In the genomic region with DNA sequence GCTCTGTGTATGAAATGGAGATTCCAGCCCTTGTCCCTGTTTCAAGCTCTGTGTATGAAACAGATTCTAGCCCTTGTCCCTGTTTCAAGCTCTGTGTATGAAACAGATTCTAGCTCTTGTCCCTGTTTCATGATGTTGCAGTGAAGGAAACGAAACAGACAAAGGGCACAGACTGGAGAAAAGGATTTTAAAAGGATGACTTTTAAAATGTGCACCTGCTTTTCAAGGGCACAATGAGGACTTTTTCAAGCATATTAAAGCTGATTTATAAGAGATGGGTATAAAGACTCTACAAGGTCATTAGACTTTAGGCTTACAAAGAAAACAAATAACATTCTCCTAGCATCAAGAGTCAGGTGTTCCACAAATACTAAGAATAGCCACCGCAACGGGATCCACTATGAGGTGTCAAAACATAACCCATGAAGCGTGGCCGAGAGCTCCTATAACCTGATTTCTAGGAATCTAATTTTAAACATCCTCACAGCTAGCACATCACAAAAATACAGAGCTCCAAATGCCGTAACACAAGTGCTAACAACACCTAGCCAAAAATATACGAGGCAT, we compare ENCODE assay signal across 14 cellular contexts. TPM values are rescaled to one million over a fixed set of nuclear protein-coding genes. Genes with fewer than 3 reads are reported as not detected.
DNase-seq lines count a peak whose midpoint lies in the region; ATAC-seq and TF ChIP-seq lines count a peak whose summit lies in the region.
"Had no signal": no experiment of that assay in that cellular context is flagged by ENCODE, and none has a peak within 500 bp of the region (broad histone marks: within the 10 kb centered on the region; RNA-seq: fewer than 3 reads in every experiment).

No MANE protein-coding gene starts in this region.

- H3K4me1 Mint-ChIP-seq in stimulated activated effector memory CD8-positive, alpha-beta T cell treated with anti-CD3 and anti-CD28 coated beads, Interleukin-12 subunit alpha, Interleukin-12 subunit beta, amount 100 ng/mL, for 72 hours: peaks cover 12% of the 10 kb centered on the region
- H3K4me1 Mint-ChIP-seq: activated CD4-positive, alpha-beta T cell treated with anti-CD3 and anti-CD28 coated beads, Interleukin-2, amount 10 ng/mL, durations not matched to agents 24 days and 14 days; activated naive CD4-positive, alpha-beta T cell treated with anti-CD3 and anti-CD28 coated beads, Interleukin-2, amount 10 ng/mL, durations not matched to agents 7 days and 5 days had no signal

- H3K36me3 ChIP-seq in MM.1S (replicated peaks; ENCODE audit: insufficient read depth, low read length): no peaks in the 10 kb centered on the region
- H3K36me3 ChIP-seq in stomach: no peaks in the 10 kb centered on the region

- H3K9me3 ChIP-seq in MM.1S (replicated peaks; ENCODE audit: insufficient read depth, low read length): no peaks in the 10 kb centered on the region
- no peaks in the 10 kb centered on the region for H3K9me3 ChIP-seq in stomach

- ATAC-seq in GM21619 (IDR thresholded peaks at IDR 0.05; ENCODE audit: unreplicated experiment) (no peak), GM21515 (IDR thresholded peaks at IDR 0.05; ENCODE audit: unreplicated experiment) (no peak)
- no peak for ATAC-seq in stimulated activated effector memory CD8-positive, alpha-beta T cell treated with anti-CD3 and anti-CD28 coated beads, Interleukin-12 subunit alpha, Interleukin-12 subunit beta, amount 100 ng/mL, for 72 hours

- H3K4me1 ChIP-seq in MM.1S (ENCODE audit: low read length) (peaks cover 24% of the 10 kb centered on the region), stomach (peaks cover 19 to 57% (median 37%) of the 10 kb centered on the region in 4 donors)

- no peak for TF ChIP-seq CTCF in MM.1S (IDR thresholded peaks at IDR 0.05; ENCODE audit: low read length)
- no peak for TF ChIP-seq CTCF in stomach (IDR thresholded peaks at IDR 0.05)

- H3K27ac ChIP-seq in MM.1S (ENCODE audit: low read length) (peak overlapping the region; percentile 95), stomach (peak overlapping the region in 4 of 5 donors; percentile 38 to 82 (median 57))

- intact Hi-C loops in stomach (cut with DNase I; ENCODE audit: low total_unique reads): no loop called here

- H3K79me2 ChIP-seq in MM.1S (ENCODE audit: low read length): no peaks in the 10 kb centered on the region

- 73 to 81% (median 77%) methylated on average over 7 of the region's 7 CpGs for WGBS in stomach, 5 donors

- H3K27ac Mint-ChIP-seq in stimulated activated effector memory CD8-positive, alpha-beta T cell treated with anti-CD3 and anti-CD28 coated beads, Interleukin-12 subunit alpha, Interleukin-12 subunit beta, amount 100 ng/mL, for 72 hours: no peak overlapping the region
- H3K27ac Mint-ChIP-seq: activated CD4-positive, alpha-beta T cell treated with anti-CD3 and anti-CD28 coated beads, Interleukin-2, amount 10 ng/mL, durations not matched to agents 24 days and 14 days; activated naive CD4-positive, alpha-beta T cell treated with anti-CD3 and anti-CD28 coated beads, Interleukin-2, amount 10 ng/mL, durations not matched to agents 7 days and 5 days; CD8-positive, alpha-beta memory T cell had no signal

- no peaks in the 10 kb centered on the region for H4K20me1 ChIP-seq in MM.1S (ENCODE audit: insufficient read depth, low read length)

- no peaks in the 10 kb centered on the region for H3K9me2 ChIP-seq in MM.1S (replicated peaks; ENCODE audit: insufficient read depth, low read length)

- no peaks in the 10 kb centered on the region for H3K36me3 Mint-ChIP-seq in stimulated activated effector memory CD8-positive, alpha-beta T cell treated with anti-CD3 and anti-CD28 coated beads, Interleukin-12 subunit alpha, Interleukin-12 subunit beta, amount 100 ng/mL, for 72 hours
- H3K36me3 Mint-ChIP-seq: activated naive CD4-positive, alpha-beta T cell treated with anti-CD3 and anti-CD28 coated beads, Interleukin-2, amount 10 ng/mL, durations not matched to agents 7 days and 5 days; CD8-positive, alpha-beta memory T cell had no signal

- H3K4me2 ChIP-seq in MM.1S (ENCODE audit: low read depth, low read length): peak overlapping the region; percentile 45

- H3K4me3 ChIP-seq in MM.1S (ENCODE audit: low read length) (no peak overlapping the region), stomach (no peak overlapping the region)

- peaks cover 24% of the 10 kb centered on the region for H3F3A ChIP-seq in MM.1S (ENCODE audit: insufficient read depth, low read length)

- H2AFZ ChIP-seq in MM.1S (ENCODE audit: low read length): no peak overlapping the region

- DNase-seq in MM.1S: peak; percentile 37
- peak; percentile 64 for DNase-seq in cerebellar cortex (ENCODE audit: low spot score)
- DNase-seq in left kidney (ENCODE audit: low read depth, low spot score): peak; percentile 46
- no peak for DNase-seq in stomach
- DNase-seq in hepatic stellate cell (ENCODE audit: low spot score): no peak
- DNase-seq in stimulated activated effector memory CD8-positive, alpha-beta T cell treated with anti-CD3 and anti-CD28 coated beads, Interleukin-12 subunit alpha, Interleukin-12 subunit beta, amount 100 ng/mL, for 72 hours (ENCODE audit: low spot score in 2 of 2): no peak
- DNase-seq: activated CD4-positive, alpha-beta T cell treated with anti-CD3 and anti-CD28 coated beads, Interleukin-2, amount 10 ng/mL, durations not matched to agents 24 days and 14 days; activated naive CD4-positive, alpha-beta T cell treated with anti-CD3 and anti-CD28 coated beads, Interleukin-2, amount 10 ng/mL, durations not matched to agents 7 days and 5 days; CD8-positive, alpha-beta memory T cell; dermis blood vessel endothelial cell; Kasumi-1; NCI-H69 had no signal

- no peak overlapping the region for H3K4me3 Mint-ChIP-seq in stimulated activated effector memory CD8-positive, alpha-beta T cell treated with anti-CD3 and anti-CD28 coated beads, Interleukin-12 subunit alpha, Interleukin-12 subunit beta, amount 100 ng/mL, for 72 hours
- H3K4me3 Mint-ChIP-seq: activated CD4-positive, alpha-beta T cell treated with anti-CD3 and anti-CD28 coated beads, Interleukin-2, amount 10 ng/mL, durations not matched to agents 24 days and 14 days; activated naive CD4-positive, alpha-beta T cell treated with anti-CD3 and anti-CD28 coated beads, Interleukin-2, amount 10 ng/mL, durations not matched to agents 7 days and 5 days; CD8-positive, alpha-beta memory T cell had no signal

- peak overlapping the region; percentile 64 for H3K9ac ChIP-seq in MM.1S (ENCODE audit: low read length)

- no peak for TF ChIP-seq EP300 in stomach (IDR thresholded peaks at IDR 0.05)

- no peak for TF ChIP-seq POLR2A in stomach (IDR thresholded peaks at IDR 0.05)

- H3K27me3 ChIP-seq in MM.1S (replicated peaks; ENCODE audit: insufficient read depth, low read length) (no peaks in the 10 kb centered on the region), stomach (no peaks in the 10 kb centered on the region)

- H3K9me3 Mint-ChIP-seq in stimulated activated effector memory CD8-positive, alpha-beta T cell treated with anti-CD3 and anti-CD28 coated beads, Interleukin-12 subunit alpha, Interleukin-12 subunit beta, amount 100 ng/mL, for 72 hours: no peaks in the 10 kb centered on the region
- H3K9me3 Mint-ChIP-seq: activated CD4-positive, alpha-beta T cell treated with anti-CD3 and anti-CD28 coated beads, Interleukin-2, amount 10 ng/mL, durations not matched to agents 24 days and 14 days; activated naive CD4-positive, alpha-beta T cell treated with anti-CD3 and anti-CD28 coated beads, Interleukin-2, amount 10 ng/mL, durations not matched to agents 7 days and 5 days; CD8-positive, alpha-beta memory T cell had no signal

RNA-seq across cellular contexts. Expression of gene DIP2C, which starts 29.0 kb away (rescaled TPM):
- total RNA-seq in stomach: 10 to 100 TPM; 19.3 to 40.1 (median 29.5) TPM
- 1 to 10 TPM; 2.4 to 4.0 (median 2.9) TPM for polyA plus RNA-seq in stomach

Comparison
In these comparisons a context has a peak if more than half of its experiments do, and no peak if none do; other contexts are left out.
1. DNase-seq: peak in MM.1S (single experiment), cerebellar cortex (single experiment) and left kidney (single experiment); none in stomach (single experiment), hepatic stellate cell (single experiment) and stimulated activated effector memory CD8-positive, alpha-beta T cell treated with anti-CD3 and anti-CD28 coated beads, Interleukin-12 subunit alpha, Interleukin-12 subunit beta, amount 100 ng/mL, for 72 hours (0 of 2).